ENCODE assay signal across 12 cellular contexts in genomic region chr12:76259660-76260389, GRCh38.
DNase-seq lines count a peak whose midpoint lies in the region; ATAC-seq and TF ChIP-seq lines count a peak whose summit lies in the region.
"Had no signal": no experiment of that assay in that cellular context is flagged by ENCODE, and none has a peak within 500 bp of the region (broad histone marks: within the 10 kb centered on the region; RNA-seq: fewer than 3 reads in every experiment).

No MANE protein-coding gene starts in this region.

- no peaks in the 10 kb centered on the region for H3K9me3 ChIP-seq in adrenal gland (replicated peaks in 1 of 3)

- peak overlapping the region in 4 of 5 donors; percentile 16 to 79 (median 60) for H3K27ac ChIP-seq in adrenal gland

- TF ChIP-seq POLR2A in adrenal gland (IDR thresholded peaks at IDR 0.05), result no peak

- H3K4me3 Mint-ChIP-seq in activated naive CD4-positive, alpha-beta T cell treated with anti-CD3 and anti-CD28 coated beads for 36 hours, result no peak overlapping the region
- H3K4me3 Mint-ChIP-seq in activated CD4-positive, alpha-beta memory T cell treated with anti-CD3 and anti-CD28 coated beads for 36 hours, result no peak overlapping the region
- H3K4me3 Mint-ChIP-seq: naive thymus-derived CD8-positive, alpha-beta T cell had no signal

- intact Hi-C loops in adrenal gland (cut with DNase I) (no loop called here), sciatic nerve (cut with DNase I) (no loop called here)
- intact Hi-C loops in activated naive CD4-positive, alpha-beta T cell treated with anti-CD3 and anti-CD28 coated beads for 36 hours (cut with micrococcal nuclease), result no loop called here
- intact Hi-C loops in activated CD4-positive, alpha-beta memory T cell treated with anti-CD3 and anti-CD28 coated beads for 36 hours (cut with micrococcal nuclease), result loop anchor here (10.0 kb wide), 1 partner anchor 195 kb away; no protein-coding TSS in a partner anchor

- H3K36me3 ChIP-seq in adrenal gland (replicated peaks in 1 of 2), result no peaks in the 10 kb centered on the region

- no peak overlapping the region for H3K4me3 ChIP-seq in adrenal gland

- DNase-seq in H4 (ENCODE audit: low spot score) (peak; percentile 20), adrenal gland (peak in 1 of 7 donors; percentile 31), foreskin melanocyte (peak; percentile 45), sciatic nerve (ENCODE audit: low spot score) (no peak), HuH-7 (ENCODE audit: low spot score) (no peak), GM19240 (ENCODE audit: insufficient read length, low spot score) (no peak)
- no peak for DNase-seq in activated naive CD4-positive, alpha-beta T cell treated with anti-CD3 and anti-CD28 coated beads for 36 hours
- DNase-seq in activated CD4-positive, alpha-beta memory T cell treated with anti-CD3 and anti-CD28 coated beads for 36 hours, result no peak
- DNase-seq: activated CD8-positive, alpha-beta memory T cell treated with anti-CD3 and anti-CD28 coated beads, Interleukin-2, amount 50 U/mL, for 48 hours; DMS153; naive thymus-derived CD8-positive, alpha-beta T cell; NCI-H1417 treated with DMSO at 0.1 percent for 48 hours had no signal

- no peak for TF ChIP-seq CTCF in adrenal gland (IDR thresholded peaks at IDR 0.05)

- POLR2A ChIA-PET in activated CD4-positive, alpha-beta memory T cell treated with anti-CD3 and anti-CD28 coated beads for 36 hours (lab: Charles Lee), result no interaction called here

- peaks cover 8% of the 10 kb centered on the region for H3K27me3 Mint-ChIP-seq in activated naive CD4-positive, alpha-beta T cell treated with anti-CD3 and anti-CD28 coated beads for 36 hours (ENCODE audit: low read depth)
- peaks cover 15% of the 10 kb centered on the region for H3K27me3 Mint-ChIP-seq in activated CD4-positive, alpha-beta memory T cell treated with anti-CD3 and anti-CD28 coated beads for 36 hours

- peaks cover 0 to 18% of the 10 kb centered on the region in 2 donors for H3K4me1 ChIP-seq in adrenal gland (replicated peaks in 1 of 2)

- ATAC-seq in sciatic nerve, result peak; percentile 38
- ATAC-seq: naive thymus-derived CD8-positive, alpha-beta T cell had no signal

- no peaks in the 10 kb centered on the region for H3K27me3 ChIP-seq in adrenal gland

- peaks cover 5% of the 10 kb centered on the region for H3K4me1 Mint-ChIP-seq in activated naive CD4-positive, alpha-beta T cell treated with anti-CD3 and anti-CD28 coated beads for 36 hours (ENCODE audit: low read depth)
- no peaks in the 10 kb centered on the region for H3K4me1 Mint-ChIP-seq in activated CD4-positive, alpha-beta memory T cell treated with anti-CD3 and anti-CD28 coated beads for 36 hours (ENCODE audit: low read depth)

- CTCF ChIA-PET in activated naive CD4-positive, alpha-beta T cell treated with anti-CD3 and anti-CD28 coated beads for 36 hours (lab: Charles Lee), result interaction anchor here (0.6 kb wide), 1 partner anchor 172 kb away, joined by 3 read pairs; no protein-coding TSS in a partner anchor
- CTCF ChIA-PET in activated CD4-positive, alpha-beta memory T cell treated with anti-CD3 and anti-CD28 coated beads for 36 hours (lab: Charles Lee), result no interaction called here

- WGBS in adrenal gland, 4 donors, result 36 to 51% (median 40%) methylated on average over 4 of the region's 4 CpGs

- no peaks in the 10 kb centered on the region for H3K9me3 Mint-ChIP-seq in activated naive CD4-positive, alpha-beta T cell treated with anti-CD3 and anti-CD28 coated beads for 36 hours
- H3K9me3 Mint-ChIP-seq in activated CD4-positive, alpha-beta memory T cell treated with anti-CD3 and anti-CD28 coated beads for 36 hours, result no peaks in the 10 kb centered on the region

- no peaks in the 10 kb centered on the region for H3K36me3 Mint-ChIP-seq in activated naive CD4-positive, alpha-beta T cell treated with anti-CD3 and anti-CD28 coated beads for 36 hours (ENCODE audit: low read depth)
- no peaks in the 10 kb centered on the region for H3K36me3 Mint-ChIP-seq in activated CD4-positive, alpha-beta memory T cell treated with anti-CD3 and anti-CD28 coated beads for 36 hours

- no peak overlapping the region for H3K27ac Mint-ChIP-seq in activated naive CD4-positive, alpha-beta T cell treated with anti-CD3 and anti-CD28 coated beads for 36 hours
- H3K27ac Mint-ChIP-seq in activated CD4-positive, alpha-beta memory T cell treated with anti-CD3 and anti-CD28 coated beads for 36 hours, result no peak overlapping the region

Comparison
In these comparisons a context has a peak if more than half of its experiments do, and no peak if none do; other contexts are left out.
1. DNase-seq: peak in H4 (single experiment) and foreskin melanocyte (single experiment); none in sciatic nerve (single experiment), activated naive CD4-positive, alpha-beta T cell treated with anti-CD3 and anti-CD28 coated beads for 36 hours (single experiment), activated CD4-positive, alpha-beta memory T cell treated with anti-CD3 and anti-CD28 coated beads for 36 hours (single experiment), HuH-7 (single experiment) and GM19240 (single experiment).